In the genomic region with DNA sequence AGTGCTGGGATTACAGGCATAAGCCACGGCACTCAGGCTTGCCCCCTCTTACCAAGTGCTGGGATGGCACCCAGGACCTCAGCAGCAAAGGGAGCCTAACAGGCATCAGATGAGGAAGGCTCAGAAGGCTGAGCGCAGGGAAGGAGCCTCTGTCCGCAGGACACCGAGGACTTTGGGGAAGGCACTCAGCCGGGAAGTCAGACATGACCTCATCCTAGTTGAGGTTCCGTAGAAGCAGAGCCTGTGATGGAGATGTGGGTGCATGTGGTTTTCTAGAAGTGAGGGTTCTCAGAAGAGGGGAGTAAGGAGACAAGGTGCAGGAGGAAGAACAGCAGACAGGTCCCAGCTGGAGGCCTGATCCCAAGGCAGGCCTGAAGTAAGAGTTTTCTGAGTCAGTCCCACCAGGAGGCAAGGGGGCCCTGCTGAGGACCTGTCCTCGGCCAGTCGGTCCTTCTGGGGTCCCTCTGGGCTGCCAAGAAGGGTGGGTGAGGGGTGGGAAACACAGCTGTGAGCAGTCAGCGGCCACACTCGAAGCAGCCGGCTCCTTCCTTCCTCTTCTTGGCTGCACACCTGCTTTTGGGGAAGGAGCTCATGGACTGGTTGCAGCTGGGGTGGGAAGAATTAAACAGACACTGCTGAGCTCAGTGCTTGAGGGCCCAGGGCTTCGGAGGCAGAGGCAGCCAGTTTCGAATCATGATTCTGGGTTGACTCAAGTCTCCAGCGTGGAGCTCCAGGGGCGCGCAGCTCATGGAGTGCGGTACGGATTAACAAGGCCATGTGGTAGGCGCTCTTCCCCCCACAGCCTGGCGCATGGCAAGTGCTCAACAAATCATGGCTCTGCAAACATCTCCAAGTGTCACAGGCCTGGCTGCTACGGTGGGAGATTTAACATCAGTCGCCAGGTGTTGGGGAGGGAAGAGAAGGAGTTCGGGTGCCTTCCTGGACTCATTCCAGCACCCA, we compare ENCODE assay signal across 8 cellular contexts. TPM values are rescaled to one million over a fixed set of nuclear protein-coding genes. Genes with fewer than 3 reads are reported as not detected.
DNase-seq lines count a peak whose midpoint lies in the region; ATAC-seq and TF ChIP-seq lines count a peak whose summit lies in the region.

No MANE protein-coding gene starts in this region.

- H3K9me3 ChIP-seq in HEK293 (ENCODE audit: control insufficient read depth, insufficient read depth, low read depth, low read length) (no peaks in the 10 kb centered on the region), RWPE2 (ENCODE audit: severe bottlenecking) (no peaks in the 10 kb centered on the region)

- CTCF ChIA-PET in HEK293 (lab: Yijun Ruan, JAX), result interaction anchor here (0.6 to 0.9 kb wide), 2 partner anchors 17 to 233 kb away, joined by 3 read pairs; no protein-coding TSS in a partner anchor

- intact Hi-C loops in sciatic nerve (cut with DNase I), result no loop called here

- no peak for ATAC-seq in RWPE2 (ENCODE audit: low read depth)
- peak; percentile 18 for ATAC-seq in sciatic nerve

- H3K27ac ChIP-seq in HEK293 (ENCODE audit: extremely low read depth, low read depth, low read length) (no peak overlapping the region), RWPE2 (ENCODE audit: poor library complexity, severe bottlenecking) (peak overlapping the region; percentile 97)

- H3K27me3 ChIP-seq in RWPE2 (ENCODE audit: insufficient read depth, poor library complexity, severe bottlenecking), result no peaks in the 10 kb centered on the region

- H3K4me1 ChIP-seq in HEK293 (ENCODE audit: control insufficient read depth, insufficient read depth, low read length), result no peaks in the 10 kb centered on the region
- peaks cover 24% of the 10 kb centered on the region for H3K4me1 ChIP-seq in RWPE2 (ENCODE audit: insufficient read depth, poor library complexity, severe bottlenecking)

- DNase-seq in RWPE2 (ENCODE audit: low spot score) (no peak), germinal center (ENCODE audit: low spot score) (peak; percentile 47), sciatic nerve (ENCODE audit: low spot score) (no peak), iPS-NIHi11 (ENCODE audit: low spot score) (no peak), NCI-H526 treated with DMSO at 0.1 percent for 48 hours (lab: John Stamatoyannopoulos, UW) (no peak), RKO (ENCODE audit: low spot score) (no peak), NCI-H146 (lab: John Stamatoyannopoulos, UW) (no peak)

- POLR2A ChIA-PET in HEK293 (lab: Yijun Ruan, JAX), result no interaction called here

- H3K4me3 ChIP-seq in HEK293 (ENCODE audit: low read depth, low read length) (no peak overlapping the region), RWPE2 (ENCODE audit: severe bottlenecking) (no peak overlapping the region)

- TF ChIP-seq CTCF in HEK293 (tag by site-specific recombination; IDR thresholded peaks at IDR 0.05) (no peak), RWPE2 (IDR thresholded peaks at IDR 0.05; ENCODE audit: poor library complexity, severe bottlenecking) (no peak)

- H3K36me3 ChIP-seq in HEK293 (ENCODE audit: control insufficient read depth in 2 of 2, insufficient read depth in 1 of 2, low read length in 2 of 2) (no peaks in the 10 kb centered on the region), RWPE2 (ENCODE audit: low read depth) (no peaks in the 10 kb centered on the region)

TF ChIP-seq in HEK293, 187 proteins besides CTCF, POLR2A, EP300 and RAD21:
- TF ChIP-seq ZNF654 (tag by site-specific recombination; IDR thresholded peaks at IDR 0.05; ENCODE audit: low read depth) (no peak), GLI2 (tag by site-specific recombination; IDR thresholded peaks at IDR 0.05; ENCODE audit: borderline replicate concordance, low read depth) (no peak), ZIC2 (tag by site-specific recombination; IDR thresholded peaks at IDR 0.05) (peak; percentile 85), ZNF335 (tag by site-specific recombination; conservative IDR thresholded peaks at IDR 0.05) (0 out of 2 replicates have a peak, but pooled peaks have one; percentile 1), ZNF239 (tag by site-specific recombination; IDR thresholded peaks at IDR 0.05) (no peak), TRIM28 (IDR thresholded peaks at IDR 0.05; ENCODE audit: borderline replicate concordance, low read length) (no peak), ZNF354C (tag by site-specific recombination; IDR thresholded peaks at IDR 0.05; ENCODE audit: borderline replicate concordance, low read depth) (no peak), ZNF623 (tag by site-specific recombination; IDR thresholded peaks at IDR 0.05) (no peak)
- TF ChIP-seq, protein P1, sequence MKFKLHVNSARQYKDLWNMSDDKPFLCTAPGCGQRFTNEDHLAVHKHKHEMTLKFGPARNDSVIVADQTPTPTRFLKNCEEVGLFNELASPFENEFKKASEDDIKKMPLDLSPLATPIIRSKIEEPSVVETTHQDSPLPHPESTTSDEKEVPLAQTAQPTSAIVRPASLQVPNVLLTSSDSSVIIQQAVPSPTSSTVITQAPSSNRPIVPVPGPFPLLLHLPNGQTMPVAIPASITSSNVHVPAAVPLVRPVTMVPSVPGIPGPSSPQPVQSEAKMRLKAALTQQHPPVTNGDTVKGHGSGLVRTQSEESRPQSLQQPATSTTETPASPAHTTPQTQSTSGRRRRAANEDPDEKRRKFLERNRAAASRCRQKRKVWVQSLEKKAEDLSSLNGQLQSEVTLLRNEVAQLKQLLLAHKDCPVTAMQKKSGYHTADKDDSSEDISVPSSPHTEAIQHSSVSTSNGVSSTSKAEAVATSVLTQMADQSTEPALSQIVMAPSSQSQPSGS (tag by site-specific recombination; IDR thresholded peaks at IDR 0.05; ENCODE audit: low read depth), result peak; percentile 23; the same call in 1 of the 2 replicates
- TF ChIP-seq, protein P2, sequence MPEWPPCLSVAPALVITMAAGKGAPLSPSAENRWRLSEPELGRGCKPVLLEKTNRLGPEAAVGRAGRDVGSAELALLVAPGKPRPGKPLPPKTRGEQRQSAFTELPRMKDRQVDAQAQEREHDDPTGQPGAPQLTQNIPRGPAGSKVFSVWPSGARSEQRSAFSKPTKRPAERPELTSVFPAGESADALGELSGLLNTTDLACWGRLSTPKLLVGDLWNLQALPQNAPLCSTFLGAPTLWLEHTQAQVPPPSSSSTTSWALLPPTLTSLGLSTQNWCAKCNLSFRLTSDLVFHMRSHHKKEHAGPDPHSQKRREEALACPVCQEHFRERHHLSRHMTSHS (tag by site-specific recombination; IDR thresholded peaks at IDR 0.05), result no peak
- TF ChIP-seq, protein P3, sequence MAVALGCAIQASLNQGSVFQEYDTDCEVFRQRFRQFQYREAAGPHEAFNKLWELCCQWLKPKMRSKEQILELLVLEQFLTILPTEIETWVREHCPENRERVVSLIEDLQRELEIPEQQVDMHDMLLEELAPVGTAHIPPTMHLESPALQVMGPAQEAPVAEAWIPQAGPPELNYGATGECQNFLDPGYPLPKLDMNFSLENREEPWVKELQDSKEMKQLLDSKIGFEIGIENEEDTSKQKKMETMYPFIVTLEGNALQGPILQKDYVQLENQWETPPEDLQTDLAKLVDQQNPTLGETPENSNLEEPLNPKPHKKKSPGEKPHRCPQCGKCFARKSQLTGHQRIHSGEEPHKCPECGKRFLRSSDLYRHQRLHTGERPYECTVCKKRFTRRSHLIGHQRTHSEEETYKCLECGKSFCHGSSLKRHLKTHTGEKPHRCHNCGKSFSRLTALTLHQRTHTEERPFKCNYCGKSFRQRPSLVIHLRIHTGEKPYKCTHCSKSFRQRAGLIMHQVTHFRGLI (tag by site-specific recombination; IDR thresholded peaks at IDR 0.05), result no peak
- TF ChIP-seq, protein P4, sequence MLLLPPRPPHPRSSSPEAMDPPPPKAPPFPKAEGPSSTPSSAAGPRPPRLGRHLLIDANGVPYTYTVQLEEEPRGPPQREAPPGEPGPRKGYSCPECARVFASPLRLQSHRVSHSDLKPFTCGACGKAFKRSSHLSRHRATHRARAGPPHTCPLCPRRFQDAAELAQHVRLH (tag by site-specific recombination; IDR thresholded peaks at IDR 0.05), result no peak
- TF ChIP-seq, protein P5, sequence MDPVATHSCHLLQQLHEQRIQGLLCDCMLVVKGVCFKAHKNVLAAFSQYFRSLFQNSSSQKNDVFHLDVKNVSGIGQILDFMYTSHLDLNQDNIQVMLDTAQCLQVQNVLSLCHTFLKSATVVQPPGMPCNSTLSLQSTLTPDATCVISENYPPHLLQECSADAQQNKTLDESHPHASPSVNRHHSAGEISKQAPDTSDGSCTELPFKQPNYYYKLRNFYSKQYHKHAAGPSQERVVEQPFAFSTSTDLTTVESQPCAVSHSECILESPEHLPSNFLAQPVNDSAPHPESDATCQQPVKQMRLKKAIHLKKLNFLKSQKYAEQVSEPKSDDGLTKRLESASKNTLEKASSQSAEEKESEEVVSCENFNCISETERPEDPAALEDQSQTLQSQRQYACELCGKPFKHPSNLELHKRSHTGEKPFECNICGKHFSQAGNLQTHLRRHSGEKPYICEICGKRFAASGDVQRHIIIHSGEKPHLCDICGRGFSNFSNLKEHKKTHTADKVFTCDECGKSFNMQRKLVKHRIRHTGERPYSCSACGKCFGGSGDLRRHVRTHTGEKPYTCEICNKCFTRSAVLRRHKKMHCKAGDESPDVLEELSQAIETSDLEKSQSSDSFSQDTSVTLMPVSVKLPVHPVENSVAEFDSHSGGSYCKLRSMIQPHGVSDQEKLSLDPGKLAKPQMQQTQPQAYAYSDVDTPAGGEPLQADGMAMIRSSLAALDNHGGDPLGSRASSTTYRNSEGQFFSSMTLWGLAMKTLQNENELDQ (tag by site-specific recombination; IDR thresholded peaks at IDR 0.05; ENCODE audit: low read depth), result no peak

RNA-seq across cellular contexts. Expression of a gene that starts 38.9 kb away (rescaled TPM):
- total RNA-seq in sciatic nerve, result 40.0 TPM

RNA-seq across cellular contexts. Expression of a gene that starts 42.6 kb away (rescaled TPM):
- total RNA-seq in sciatic nerve, result 200 TPM
